32 cellular contexts compared by ENCODE assay signal in the genomic region with DNA sequence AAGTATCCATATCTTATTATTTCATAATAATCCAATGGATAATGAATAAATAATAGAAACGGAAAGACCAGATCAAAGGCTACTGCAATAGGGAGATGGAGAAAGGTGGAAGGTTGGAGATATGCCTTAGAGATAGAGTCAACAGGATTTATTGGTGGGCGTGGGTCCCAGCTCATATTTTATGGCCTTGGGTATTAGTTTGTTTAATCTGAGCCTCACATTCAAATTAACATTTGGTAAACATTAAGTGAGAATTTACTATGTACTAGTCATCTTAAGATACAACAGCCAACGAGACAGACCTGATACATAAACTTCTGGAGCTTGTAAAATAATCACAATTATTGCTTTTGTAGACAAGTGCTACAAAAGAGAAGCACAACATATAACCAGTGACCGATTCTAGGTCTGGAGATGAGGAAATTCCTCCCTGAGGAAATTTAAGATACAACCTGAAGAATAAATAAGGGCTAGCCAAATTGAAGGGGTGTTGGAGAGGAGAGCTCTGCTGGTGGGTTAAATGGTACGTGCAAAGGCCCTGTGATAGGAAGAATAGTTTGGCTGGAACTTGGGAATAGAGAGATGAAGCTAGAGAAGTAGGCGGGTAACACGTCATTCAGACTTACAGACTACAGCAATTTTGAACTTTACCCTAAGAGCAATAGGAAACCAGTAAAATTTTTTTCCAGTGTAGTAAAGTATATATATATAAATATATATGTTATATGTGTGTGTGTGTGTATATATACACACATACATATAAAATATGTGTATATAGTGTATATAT. TPM values are rescaled to one million over a fixed set of nuclear protein-coding genes. Genes with fewer than 3 reads are reported as not detected.
"Had no signal": no experiment of that assay in that cellular context is flagged by ENCODE, and none has a peak within 500 bp of the region (broad histone marks: within the 10 kb centered on the region; RNA-seq: fewer than 3 reads in every experiment).

No MANE protein-coding gene starts in this region.

- H3K4me1 ChIP-seq: breast epithelium had no signal

- ATAC-seq: activated T-cell treated with anti-CD3 and anti-CD28 coated beads, Interleukin-2, amount 50 U/mL, for 72 hours; Panc1; Right ventricle myocardium inferior; T-cell had no signal

- H3K36me3 ChIP-seq: breast epithelium had no signal

- H3K27ac ChIP-seq: breast epithelium, SK-N-MC had no signal

- H3K4me3 ChIP-seq: breast epithelium, SK-N-MC had no signal

- DNase-seq: activated B cell treated with CpG ODN at 0.5 μM for 24 hours; activated CD4-positive, alpha-beta T cell treated with anti-CD3 and anti-CD28 coated beads for 1 hour; activated CD4-positive, alpha-beta T cell treated with anti-CD3 and anti-CD28 coated beads, Interleukin-2, amount 10 ng/mL, durations not matched to agents 24 days and 14 days; activated CD4-positive, alpha-beta T cell treated with anti-CD3 and anti-CD28 coated beads, Interleukin-2, amount 50 U/mL, for 48 hours; activated CD8-positive, alpha-beta memory T cell treated with anti-CD3 and anti-CD28 coated beads for 24 hours; activated naive CD4-positive, alpha-beta T cell; activated T-cell treated with anti-CD3 and anti-CD28 coated beads for 4 hours; activated T-cell treated with anti-CD3 and anti-CD28 coated beads, Interleukin-2, amount 50 U/mL, for 72 hours; aorta; caudate nucleus; Karpas-422; NCI-H1048; NCI-H1694; NCI-H2029; NCI-H2107; NCI-H2171 treated with DMSO at 0.1 percent for 48 hours; NCI-H226; NCI-H526; NCI-H82; RPMI8226; T-cell; T-helper 2 cell; T1000 had no signal

- H3K9me3 ChIP-seq: breast epithelium had no signal

- H3K27me3 ChIP-seq: breast epithelium had no signal

RNA-seq across cellular contexts. Expression of a gene that starts 16.1 kb away (rescaled TPM):
- total RNA-seq: OCI-LY7 had no signal

RNA-seq across cellular contexts. Expression of a gene that starts 24.7 kb away (rescaled TPM):
- total RNA-seq: activated B cell treated with CpG ODN at 0.5 μM for 24 hours; activated CD4-positive, alpha-beta T cell treated with anti-CD3 and anti-CD28 coated beads, Interleukin-2, amount 10 ng/mL, durations not matched to agents 24 days and 14 days; activated T-helper 2 cell treated with anti-CD3 and anti-CD28 coated beads, Interferon-gamma antibody, Interleukin-2, Interleukin-4, amounts not matched to agents 10 μg/mL and 5 μg/mL and 100 μg/mL, durations not matched to agents 14 hours and 24 hours and 36 hours; cerebellum had no signal

RNA-seq across cellular contexts. Expression of a gene that starts 44.7 kb away (rescaled TPM):
- total RNA-seq: cerebellum, M059J, NCI-H460, Right ventricle myocardium inferior had no signal

RNA-seq across cellular contexts. Expression of a gene that starts 58.2 kb away (rescaled TPM):
- total RNA-seq: activated B cell treated with CpG ODN at 0.5 μM for 24 hours had no signal
